In the genomic region with DNA sequence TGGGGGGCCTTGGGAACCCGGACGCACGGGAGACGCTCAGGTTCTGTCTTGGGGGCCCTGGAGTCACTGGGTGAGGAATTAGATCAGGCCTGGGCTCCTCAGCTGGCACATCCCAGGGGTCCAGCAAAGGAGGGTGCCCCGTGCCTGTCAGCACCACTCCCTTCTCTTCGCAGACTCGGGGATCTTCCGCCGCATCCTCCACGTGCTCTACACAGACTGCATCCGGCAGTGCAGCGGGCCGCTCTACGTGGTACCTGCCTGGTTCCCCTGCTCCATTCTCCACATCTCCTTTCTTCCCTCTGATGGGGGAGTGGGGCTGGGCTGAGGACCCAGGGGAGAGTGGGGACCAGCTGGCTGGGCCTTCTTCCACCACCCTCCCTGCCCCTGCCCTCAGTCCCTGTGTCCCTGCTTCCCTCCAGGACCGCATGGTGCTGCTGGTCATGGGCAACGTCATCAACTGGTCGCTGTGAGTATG, we compare ENCODE assay signal across 18 cellular contexts.
"Had no signal": no experiment of that assay in that cellular context is flagged by ENCODE, and none has a peak within 500 bp of the region (broad histone marks: within the 10 kb centered on the region; RNA-seq: fewer than 3 reads in every experiment).

No MANE protein-coding gene starts in this region.

- H2AFZ ChIP-seq: neural progenitor cell, parathyroid adenoma had no signal

- H3K79me2 ChIP-seq: parathyroid adenoma had no signal

- ATAC-seq: activated naive CD8-positive, alpha-beta T cell treated with anti-CD3 and anti-CD28 coated beads, Interleukin-2, amount 50 U/mL, for 24 hours; gastroesophageal sphincter; heart right ventricle; left colon; stimulated activated effector memory CD8-positive, alpha-beta T cell treated with anti-CD3 and anti-CD28 coated beads, Interleukin-12 subunit alpha, Interleukin-12 subunit beta, amount 100 ng/mL, for 72 hours had no signal

- H3K36me3 ChIP-seq: neural progenitor cell had no signal

- H3K9me3 Mint-ChIP-seq: activated CD4-positive, alpha-beta T cell treated with anti-CD3 and anti-CD28 coated beads, Interleukin-2, amount 10 ng/mL, durations not matched to agents 7 days and 5 days; activated naive CD8-positive, alpha-beta T cell treated with anti-CD3 and anti-CD28 coated beads, Interleukin-2, amount 50 U/mL, for 24 hours; naive B cell; neural progenitor cell; stimulated activated effector memory CD8-positive, alpha-beta T cell treated with anti-CD3 and anti-CD28 coated beads, Interleukin-12 subunit alpha, Interleukin-12 subunit beta, amount 100 ng/mL, for 72 hours had no signal

- H3K4me3 Mint-ChIP-seq: activated CD4-positive, alpha-beta T cell treated with anti-CD3 and anti-CD28 coated beads, Interleukin-2, amount 10 ng/mL, durations not matched to agents 7 days and 5 days; activated naive CD8-positive, alpha-beta T cell treated with anti-CD3 and anti-CD28 coated beads, Interleukin-2, amount 50 U/mL, for 24 hours; neural progenitor cell; stimulated activated effector memory CD8-positive, alpha-beta T cell treated with anti-CD3 and anti-CD28 coated beads, Interleukin-12 subunit alpha, Interleukin-12 subunit beta, amount 100 ng/mL, for 72 hours had no signal

- H3K4me2 ChIP-seq: neural progenitor cell had no signal

- H3K27ac Mint-ChIP-seq: activated CD4-positive, alpha-beta T cell treated with anti-CD3 and anti-CD28 coated beads, Interleukin-2, amount 10 ng/mL, durations not matched to agents 7 days and 5 days; activated naive CD8-positive, alpha-beta T cell treated with anti-CD3 and anti-CD28 coated beads, Interleukin-2, amount 50 U/mL, for 24 hours; neural progenitor cell had no signal

- H3K27me3 Mint-ChIP-seq: activated CD4-positive, alpha-beta T cell treated with anti-CD3 and anti-CD28 coated beads, Interleukin-2, amount 10 ng/mL, durations not matched to agents 7 days and 5 days; activated naive CD8-positive, alpha-beta T cell treated with anti-CD3 and anti-CD28 coated beads, Interleukin-2, amount 50 U/mL, for 24 hours; naive B cell had no signal

- H3K4me1 ChIP-seq: neural progenitor cell, parathyroid adenoma had no signal

- H3K9ac ChIP-seq: neural progenitor cell, parathyroid adenoma had no signal

- H3K27me3 ChIP-seq: gastroesophageal sphincter, heart right ventricle, neural progenitor cell, transverse colon, vagina had no signal

- H3K4me3 ChIP-seq: gastroesophageal sphincter, heart right ventricle, neural progenitor cell, transverse colon, vagina had no signal

- H3K27ac ChIP-seq: heart right ventricle, neural progenitor cell, parathyroid adenoma, transverse colon, vagina had no signal

- H3K9me3 ChIP-seq: gastroesophageal sphincter, heart right ventricle, transverse colon, vagina had no signal

- H3K4me1 Mint-ChIP-seq: stimulated activated effector memory CD8-positive, alpha-beta T cell treated with anti-CD3 and anti-CD28 coated beads, Interleukin-12 subunit alpha, Interleukin-12 subunit beta, amount 100 ng/mL, for 72 hours had no signal

- DNase-seq: activated CD4-positive, alpha-beta T cell treated with anti-CD3 and anti-CD28 coated beads, Interleukin-2, amount 10 ng/mL, durations not matched to agents 7 days and 5 days; activated CD8-positive, alpha-beta memory T cell treated with anti-CD3 and anti-CD28 coated beads for 24 hours; activated naive CD4-positive, alpha-beta T cell; activated naive CD8-positive, alpha-beta T cell treated with anti-CD3 and anti-CD28 coated beads, Interleukin-2, amount 50 U/mL, for 24 hours; activated T-cell treated with anti-CD3 and anti-CD28 coated beads for 4 hours; dermis blood vessel endothelial cell; heart right ventricle; left colon; naive B cell; stimulated activated CD4-positive, alpha-beta T cell treated with anti-CD3 and anti-CD28 coated beads, Interleukin-12 subunit alpha, Interleukin-12 subunit beta, amount 100 ng/mL, for 4 hours; stimulated activated CD4-positive, alpha-beta T cell treated with anti-CD3 and anti-CD28 coated beads, Interleukin-2, amount 100 ng/mL, for 24 hours; substantia nigra; transverse colon had no signal
